ENCODE assay signal across 11 cellular contexts in genomic region chr17:8089728-8090127, GRCh38. TPM values are rescaled to one million over a fixed set of nuclear protein-coding genes. Genes with fewer than 3 reads are reported as not detected.
"Had no signal": no experiment of that assay in that cellular context is flagged by ENCODE, and none has a peak within 500 bp of the region (broad histone marks: within the 10 kb centered on the region; RNA-seq: fewer than 3 reads in every experiment).

No MANE protein-coding gene starts in this region.

- FAIRE-seq: H1, HepG2, K562 had no signal

- H3K9me3 Mint-ChIP-seq: GM23338, HFFc6 had no signal

- H3K4me1 ChIP-seq: HAP-1 had no signal

- H3K4me3 Mint-ChIP-seq: GM23338, HFFc6 had no signal

- H3K9me3 ChIP-seq: HAP-1 had no signal

- H3K4me2 ChIP-seq: GM23338 had no signal

- ATAC-seq: GM23338, HCT116, HepG2, K562 had no signal

- H3K36me3 ChIP-seq: HAP-1 had no signal

- DNase-seq: H7, HFFc6, IMR-90 had no signal

- H2AFZ ChIP-seq: GM23338 had no signal

- H3K4me3 ChIP-seq: GM23338, HAP-1, K562 had no signal

- H3K27ac Mint-ChIP-seq: GM23338, HFFc6 had no signal

- H3K27ac ChIP-seq: HL-60 had no signal

RNA-seq across cellular contexts. Expression of gene ALOX12B, which starts 2.2 kb away (rescaled TPM):
- total RNA-seq: H1, H7, HepG2, HFFc6, IMR-90, K562 had no signal
- polyA plus RNA-seq: IMR-90, K562 had no signal

RNA-seq across cellular contexts. Expression of gene ALOXE3, which starts 28.6 kb away (rescaled TPM):
- total RNA-seq: H1, H7, HepG2 had no signal
- polyA plus RNA-seq: K562 had no signal

RNA-seq across cellular contexts. Expression of gene HES7, which starts 34.2 kb away (rescaled TPM):
- total RNA-seq: HepG2, IMR-90 had no signal
- polyA plus RNA-seq: GM23338, HepG2 had no signal

RNA-seq across cellular contexts. Expression of gene ALOX15B, which starts 50.9 kb away (rescaled TPM):
- total RNA-seq: H7, HepG2, HFFc6, HT1080, IMR-90 had no signal
- polyA plus RNA-seq: HepG2, IMR-90, K562 had no signal
